17 cellular contexts compared by ENCODE assay signal in the genomic region with DNA sequence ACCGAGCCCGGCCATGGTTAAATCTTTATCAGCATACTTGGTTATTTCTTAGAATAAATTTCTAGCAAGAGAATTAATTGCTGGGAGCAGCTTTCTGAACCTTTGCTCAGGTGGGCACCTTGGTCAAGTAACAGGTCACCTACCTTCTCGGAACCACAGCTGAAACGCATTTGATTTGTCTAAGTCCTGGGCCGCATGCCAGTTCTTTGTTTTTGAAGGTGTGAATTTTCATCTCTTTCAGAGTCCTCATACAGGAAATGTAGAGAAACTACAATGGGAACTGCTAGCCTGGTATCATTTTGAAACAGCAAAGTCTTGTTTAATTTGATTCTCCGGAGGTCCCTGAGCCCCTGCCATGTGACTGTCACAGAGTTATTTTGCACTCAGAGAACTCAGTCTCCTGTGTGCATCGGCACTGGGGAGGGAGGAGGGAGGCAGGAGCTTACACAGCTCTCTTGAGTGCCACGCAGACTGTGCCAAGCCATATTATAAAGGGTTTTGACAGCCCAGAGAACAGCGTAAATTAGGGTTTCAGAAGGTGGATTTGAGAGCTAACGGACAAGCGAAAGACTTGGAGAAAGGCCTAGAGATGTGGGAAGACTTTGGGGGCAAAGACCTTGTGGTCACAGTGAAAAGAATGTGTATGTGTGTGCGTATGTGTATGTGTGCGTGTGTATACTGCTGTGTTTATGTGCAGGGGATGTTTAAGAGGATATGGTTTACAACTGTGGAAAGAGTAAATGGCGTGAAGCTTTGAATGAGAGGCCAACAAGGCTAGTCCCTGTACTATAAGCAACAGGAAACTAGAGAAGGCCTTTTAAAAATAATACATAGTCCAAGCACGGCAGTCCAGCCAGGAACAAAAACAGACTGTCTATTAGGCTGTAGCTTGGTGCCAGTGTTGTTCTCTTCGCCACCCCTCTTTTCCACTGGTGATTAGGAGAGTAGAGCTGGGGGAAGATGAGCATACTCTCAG.
A peak's percentile ranks its signal among the peaks of the same experiment; 100 is the strongest.
DNase-seq lines count a peak whose midpoint lies in the region; ATAC-seq lines count a peak whose summit lies in the region.
"Had no signal": no experiment of that assay in that cellular context is flagged by ENCODE, and none has a peak within 500 bp of the region (broad histone marks: within the 10 kb centered on the region; RNA-seq: fewer than 3 reads in every experiment).

No MANE protein-coding gene starts in this region.

- ATAC-seq in stimulated activated naive CD8-positive, alpha-beta T cell treated with anti-CD3 and anti-CD28 coated beads, Interleukin-15, Interleukin-2, amounts not matched to agents 100 U/mL and 50 U/mL, for 24 hours = no peak
- ATAC-seq in aorta (ENCODE audit: low FRiP score) (peak; percentile 41), HG03159 (IDR thresholded peaks at IDR 0.05; ENCODE audit: unreplicated experiment) (no peak)

- H3K4me1 ChIP-seq in aorta (ENCODE audit: control insufficient read depth in 1 of 2, insufficient read depth in 2 of 2, low read length in 2 of 2) = peaks cover 2 to 6% of the 10 kb centered on the region in 2 donors

- no peak overlapping the region for H3K4me3 Mint-ChIP-seq in stimulated activated naive CD8-positive, alpha-beta T cell treated with anti-CD3 and anti-CD28 coated beads, Interleukin-15, Interleukin-2, amounts not matched to agents 100 ng/mL and 50 ng/mL, for 24 hours

- H3K36me3 Mint-ChIP-seq in stimulated activated naive CD8-positive, alpha-beta T cell treated with anti-CD3 and anti-CD28 coated beads, Interleukin-15, Interleukin-2, amounts not matched to agents 100 ng/mL and 50 ng/mL, for 24 hours (ENCODE audit: low read depth) = peaks cover 4% of the 10 kb centered on the region

- intact Hi-C loops in aorta (cut with DNase I) = no loop called here

- peaks cover 6% of the 10 kb centered on the region for H3K9me3 Mint-ChIP-seq in stimulated activated naive CD8-positive, alpha-beta T cell treated with anti-CD3 and anti-CD28 coated beads, Interleukin-15, Interleukin-2, amounts not matched to agents 100 ng/mL and 50 ng/mL, for 24 hours

- no peaks in the 10 kb centered on the region for H3K27me3 ChIP-seq in aorta (ENCODE audit: control insufficient read depth in 1 of 2, insufficient read depth in 2 of 2, low read length in 1 of 2)

- H3K27me3 Mint-ChIP-seq in stimulated activated naive CD8-positive, alpha-beta T cell treated with anti-CD3 and anti-CD28 coated beads, Interleukin-15, Interleukin-2, amounts not matched to agents 100 ng/mL and 50 ng/mL, for 24 hours = peaks cover 12% of the 10 kb centered on the region

- H3K36me3 ChIP-seq in aorta (ENCODE audit: control insufficient read depth in 1 of 2, insufficient read depth in 2 of 2, low read length in 1 of 2) = no peaks in the 10 kb centered on the region

- H3K4me3 ChIP-seq in aorta (ENCODE audit: low read length in 2 of 2) = no peak overlapping the region
- H3K4me3 ChIP-seq: lung had no signal

- H3K27ac Mint-ChIP-seq in stimulated activated naive CD8-positive, alpha-beta T cell treated with anti-CD3 and anti-CD28 coated beads, Interleukin-15, Interleukin-2, amounts not matched to agents 100 ng/mL and 50 ng/mL, for 24 hours = peak overlapping the region; percentile 4

- H3K27ac ChIP-seq in cingulate gyrus (ENCODE audit: low read depth, low read length) (peak overlapping the region; percentile 16), aorta (ENCODE audit: low read depth in 1 of 2, low read length in 2 of 2) (peak overlapping the region; percentile 78 to 84)
- H3K27ac ChIP-seq: epithelial cell of prostate had no signal

- no peak for DNase-seq in stimulated activated naive CD8-positive, alpha-beta T cell treated with anti-CD3 and anti-CD28 coated beads, Interleukin-15, Interleukin-2, amounts not matched to agents 100 U/mL and 50 U/mL, for 24 hours
- peak; percentile 33 to 91 for DNase-seq in lung microvascular endothelial cell (ENCODE audit: low read depth in 2 of 2)
- DNase-seq in aorta = peak in 1 of 2 donors; percentile 66
- DNase-seq in NCI-H1694 treated with DMSO at 0.1 percent for 48 hours (lab: John Stamatoyannopoulos, UW) = no peak
- DNase-seq in T-helper 1 cell = no peak
- DNase-seq: ACHN; activated CD8-positive, alpha-beta memory T cell treated with anti-CD3 and anti-CD28 coated beads, Interleukin-2, amount 50 U/mL, for 4 hours; activated naive CD4-positive, alpha-beta T cell treated with Interleukin-2 at 50 U/mL for 16 hours; caudate nucleus; hippocampal formation; nucleus accumbens; stimulated activated CD4-positive, alpha-beta T cell treated with anti-CD3 and anti-CD28 coated beads, Interleukin-15, amount 100 ng/mL, for 24 hours had no signal

- 19 to 23% methylated on average over 16 of the region's 16 CpGs for WGBS in aorta, 2 donors

- no peaks in the 10 kb centered on the region for H3K4me1 Mint-ChIP-seq in stimulated activated naive CD8-positive, alpha-beta T cell treated with anti-CD3 and anti-CD28 coated beads, Interleukin-15, Interleukin-2, amounts not matched to agents 100 ng/mL and 50 ng/mL, for 24 hours (ENCODE audit: low read depth)

- no peaks in the 10 kb centered on the region for H3K9me3 ChIP-seq in aorta (ENCODE audit: control insufficient read depth, low read length)

Comparison
In these comparisons a context has a peak if more than half of its experiments do, and no peak if none do; other contexts are left out.
1. DNase-seq: peak in lung microvascular endothelial cell (2 of 2); none in stimulated activated naive CD8-positive, alpha-beta T cell treated with anti-CD3 and anti-CD28 coated beads, Interleukin-15, Interleukin-2, amounts not matched to agents 100 U/mL and 50 U/mL, for 24 hours (single experiment), NCI-H1694 treated with DMSO at 0.1 percent for 48 hours (single experiment) and T-helper 1 cell (0 of 5).